ENCODE assay signal across 8 cellular contexts in the genomic region with DNA sequence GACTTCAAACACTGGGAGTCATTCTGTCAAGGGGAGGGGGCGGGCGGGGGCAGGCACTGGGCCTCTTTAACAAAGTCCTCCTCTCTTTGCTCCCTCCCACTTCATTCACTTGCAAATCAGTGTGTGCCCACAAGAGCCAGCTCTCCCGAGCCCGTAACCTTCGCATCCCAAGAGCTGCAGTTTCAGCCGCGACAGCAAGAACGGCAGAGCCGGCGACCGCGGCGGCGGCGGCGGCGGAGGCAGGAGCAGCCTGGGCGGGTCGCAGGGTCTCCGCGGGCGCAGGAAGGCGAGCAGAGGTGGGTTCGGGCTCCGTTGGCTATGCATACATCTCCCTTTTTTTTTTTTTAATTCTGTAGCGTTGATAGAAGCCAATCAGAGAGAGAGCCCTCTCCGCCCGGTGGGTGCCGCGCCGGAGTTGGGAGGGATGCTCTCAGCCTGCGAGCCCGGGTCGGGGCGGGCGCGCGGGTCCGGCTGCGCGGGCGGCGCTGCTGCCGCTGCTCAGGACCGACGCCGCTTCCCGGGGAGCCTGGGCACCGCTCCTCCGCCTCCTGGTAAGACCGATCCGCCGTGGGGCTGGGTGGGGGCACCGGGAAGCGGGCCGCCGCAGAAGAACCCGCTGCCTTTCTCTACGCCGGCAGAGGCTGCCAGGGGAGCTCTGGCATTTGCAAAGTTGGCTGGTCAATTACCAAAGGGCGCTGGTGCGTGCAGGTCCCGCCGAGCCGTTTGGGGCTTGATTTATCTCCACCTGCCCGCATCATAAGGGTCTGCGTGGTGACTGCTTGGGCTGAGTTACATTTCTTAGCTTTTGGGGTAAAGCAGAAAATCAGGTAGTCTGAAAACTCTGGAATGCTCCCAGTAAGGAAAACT. TPM values are rescaled to one million over a fixed set of nuclear protein-coding genes. Genes with fewer than 3 reads are reported as not detected.
A peak's percentile ranks its signal among the peaks of the same experiment; 100 is the strongest.
DNase-seq lines count a peak whose midpoint lies in the region; ATAC-seq and TF ChIP-seq lines count a peak whose summit lies in the region.

A gene (plus strand): TSS at position 96 of the 867 bp plus-strand sequence. CDS start 73,788 bp downstream, outside the sequence.

- H3K36me3 ChIP-seq in ascending aorta (no peaks in the 10 kb centered on the region), gastrocnemius medialis (no peaks in the 10 kb centered on the region)

- H3K36me3 Mint-ChIP-seq in activated CD4-positive, alpha-beta T cell treated with anti-CD3 and anti-CD28 coated beads, Interleukin-2, amount 10 ng/mL, durations not matched to agents 24 days and 14 days (ENCODE audit: low read depth): no peaks in the 10 kb centered on the region

- H3K9me3 Mint-ChIP-seq in activated CD4-positive, alpha-beta T cell treated with anti-CD3 and anti-CD28 coated beads, Interleukin-2, amount 10 ng/mL, durations not matched to agents 24 days and 14 days: peaks cover 3% of the 10 kb centered on the region

- H3K9me3 ChIP-seq in ascending aorta (no peaks in the 10 kb centered on the region), gastrocnemius medialis (no peaks in the 10 kb centered on the region)

- no peak within 1 kb of the TSS for H3K27ac Mint-ChIP-seq in activated CD4-positive, alpha-beta T cell treated with anti-CD3 and anti-CD28 coated beads, Interleukin-2, amount 10 ng/mL, durations not matched to agents 24 days and 14 days

- ATAC-seq in gastrocnemius medialis: no peak
- ATAC-seq in HG03342 (IDR thresholded peaks at IDR 0.05; ENCODE audit: unreplicated experiment): no peak

- no peak for TF ChIP-seq POLR2A in gastrocnemius medialis (IDR thresholded peaks at IDR 0.05)

- DNase-seq in HuH-7 (ENCODE audit: low spot score) (peak; percentile 39), ascending aorta (ENCODE audit: low spot score in 2 of 2) (peak in 1 of 2 donors; percentile 67), gastrocnemius medialis (no peak), DMS153 (lab: John Stamatoyannopoulos, UW) (no peak)
- no peak for DNase-seq in activated CD4-positive, alpha-beta T cell treated with anti-CD3 and anti-CD28 coated beads, Interleukin-2, amount 10 ng/mL, durations not matched to agents 24 days and 14 days

- no peaks in the 10 kb centered on the region for H3K27me3 ChIP-seq in ascending aorta
- H3K27me3 ChIP-seq in gastrocnemius medialis: peaks cover 33 to 48% (median 35%) of the 10 kb centered on the region in 3 donors

- peaks cover 40% of the 10 kb centered on the region for H3K27me3 Mint-ChIP-seq in activated CD4-positive, alpha-beta T cell treated with anti-CD3 and anti-CD28 coated beads, Interleukin-2, amount 10 ng/mL, durations not matched to agents 24 days and 14 days

- H3K4me3 ChIP-seq in ascending aorta (peak within 1 kb of the TSS; percentile 61 to 80), iPS-11a (ENCODE audit: low read depth, low read length) (peak within 1 kb of the TSS; percentile 65), gastrocnemius medialis (peak within 1 kb of the TSS; percentile 43 to 49 (median 44))

- H3K27ac ChIP-seq in 22Rv1 (no peak within 1 kb of the TSS), ascending aorta (peak within 1 kb of the TSS; percentile 19 to 48), gastrocnemius medialis (peak within 1 kb of the TSS; percentile 36 to 58 (median 49))

- H3K4me1 ChIP-seq in ascending aorta: no peaks in the 10 kb centered on the region
- H3K4me1 ChIP-seq in gastrocnemius medialis: no peaks in the 10 kb centered on the region

- intact Hi-C loops in ascending aorta (cut with DNase I): no loop called here
- intact Hi-C loops in gastrocnemius medialis (cut with DNase I; ENCODE audit: low total_unique reads): no loop called here
- intact Hi-C loops in activated CD4-positive, alpha-beta T cell treated with anti-CD3 and anti-CD28 coated beads, Interleukin-2, amount 10 ng/mL, durations not matched to agents 24 days and 14 days (cut with micrococcal nuclease): no loop called here

- TF ChIP-seq CTCF in 22Rv1 (IDR thresholded peaks at IDR 0.05) (0 out of 2 replicates have a peak, but pooled peaks have one; percentile 20), ascending aorta (IDR thresholded peaks at IDR 0.05) (no peak), gastrocnemius medialis (IDR thresholded peaks at IDR 0.05 in 4 of 5, conservative IDR thresholded peaks at IDR 0.05 in 1 of 5) (no peak)

- no peak within 1 kb of the TSS for H3K4me3 Mint-ChIP-seq in activated CD4-positive, alpha-beta T cell treated with anti-CD3 and anti-CD28 coated beads, Interleukin-2, amount 10 ng/mL, durations not matched to agents 24 days and 14 days

- in situ Hi-C loops in gastrocnemius medialis (cut with MboI; ENCODE audit: low sequenced_read_pairs in 4 of 4): no loop called here

- no peaks in the 10 kb centered on the region for H3K4me1 Mint-ChIP-seq in activated CD4-positive, alpha-beta T cell treated with anti-CD3 and anti-CD28 coated beads, Interleukin-2, amount 10 ng/mL, durations not matched to agents 24 days and 14 days

RNA-seq across cellular contexts. Expression of the gene that starts here (rescaled TPM):
- total RNA-seq in ascending aorta (6.5 TPM), gastrocnemius medialis (1 to 10 TPM in 3 of 4 donors, under 1 TPM in 1; 1.00 to 2.9 (median 1.4) TPM)
- total RNA-seq in activated CD4-positive, alpha-beta T cell treated with anti-CD3 and anti-CD28 coated beads, Interleukin-2, amount 10 ng/mL, durations not matched to agents 24 days and 14 days: not detected in 2 replicates
